9 cellular contexts compared by ENCODE assay signal in the genomic region with DNA sequence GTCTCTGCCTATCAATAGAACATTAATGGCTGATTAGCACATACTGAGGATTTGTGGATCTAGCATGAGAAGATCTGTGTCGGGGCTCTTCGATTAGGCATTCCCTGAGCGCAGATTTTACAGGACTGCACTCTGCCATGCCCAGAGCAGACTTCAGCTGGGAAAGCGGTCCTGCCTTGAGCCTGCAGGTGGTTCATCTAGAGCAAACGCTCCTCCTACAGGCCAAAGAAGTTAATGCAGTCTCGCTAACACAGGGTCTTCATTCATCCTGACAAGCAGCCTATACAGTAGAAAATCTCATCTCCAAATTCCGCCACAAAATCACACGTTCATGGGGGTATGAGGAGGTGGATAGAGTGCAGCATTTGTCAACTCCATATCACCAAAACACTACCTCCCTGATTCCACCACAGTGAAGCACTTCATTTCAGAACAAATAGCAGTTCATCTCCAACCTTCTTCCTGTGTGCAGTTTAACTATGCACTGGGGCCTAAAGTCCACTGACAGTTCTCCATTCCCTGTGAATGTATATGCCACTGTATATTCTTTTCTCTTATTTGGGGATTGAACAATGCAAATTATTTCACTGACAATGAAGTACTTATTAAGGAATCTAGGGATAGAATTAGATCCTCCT.
DNase-seq lines count a peak whose midpoint lies in the region; ATAC-seq, FAIRE-seq and TF ChIP-seq lines count a peak whose summit lies in the region.
"Had no signal": no experiment of that assay in that cellular context is flagged by ENCODE, and none has a peak within 500 bp of the region (broad histone marks: within the 10 kb centered on the region; RNA-seq: fewer than 3 reads in every experiment).

No MANE protein-coding gene starts in this region.

- CTCF ChIA-PET in PC-9 (lab: Charles Lee): no interaction called here
- CTCF ChIA-PET in HepG2 (lab: Yijun Ruan, JAX; ENCODE audit: low intra/inter-chr PET ratio, low total read pairs): no interaction called here

- no peaks in the 10 kb centered on the region for H3K36me3 ChIP-seq in HAP-1 (replicated peaks)
- H3K36me3 ChIP-seq in KMS-11 (ENCODE audit: insufficient read depth): no peaks in the 10 kb centered on the region
- H3K36me3 ChIP-seq in PC-9 (ENCODE audit: low read depth): no peaks in the 10 kb centered on the region
- H3K36me3 ChIP-seq in colonic mucosa: no peaks in the 10 kb centered on the region
- no peaks in the 10 kb centered on the region for H3K36me3 ChIP-seq in HepG2 (replicated peaks in 1 of 2; ENCODE audit: control insufficient read depth in 1 of 2, insufficient read depth in 2 of 2, low read length in 2 of 2)
- no peaks in the 10 kb centered on the region for H3K36me3 ChIP-seq in tibial artery

- peak; percentile 2 for DNase-seq in stimulated activated CD4-positive, alpha-beta T cell treated with anti-CD3 and anti-CD28 coated beads, Interleukin-12 subunit alpha, Interleukin-12 subunit beta, amount 100 ng/mL, for 4 hours
- DNase-seq in stimulated activated CD4-positive, alpha-beta T cell treated with anti-CD3 and anti-CD28 coated beads, Interleukin-4, amount 100 ng/mL, for 1 hour: no peak
- DNase-seq in HAP-1 (ENCODE audit: low spot score in 2 of 2) (peak; percentile 77 to 89), PC-9 (peak in 1 of 2 experiments; percentile 65), colonic mucosa (peak; percentile 67), HepG2 (ENCODE audit: low spot score) (peak; percentile 80), tibial artery (peak in 1 of 2 donors; percentile 23)
- DNase-seq: naive B cell had no signal

- no peak for TF ChIP-seq POLR2A in HepG2 (IDR thresholded peaks at IDR 0.05; ENCODE audit: insufficient read depth in 1 of 2, low read depth in 2 of 2, low read length in 2 of 2)

- H3K4me2 ChIP-seq in KMS-11 (no peak overlapping the region), PC-9 (no peak overlapping the region), HepG2 (ENCODE audit: low read depth, low read length) (peak overlapping the region; percentile 57)

- no peak for TF ChIP-seq EP300 in HepG2 (IDR thresholded peaks at IDR 0.05; ENCODE audit: low read depth in 2 of 2, low read length in 2 of 2)
- no peak for TF ChIP-seq EP300 in HepG2 (CRISPR knock-in tag; IDR thresholded peaks at IDR 0.05; ENCODE audit: borderline replicate concordance)

- no peak overlapping the region for H3K27ac ChIP-seq in KMS-11
- no peak overlapping the region for H3K27ac ChIP-seq in PC-9
- H3K27ac ChIP-seq in colonic mucosa: no peak overlapping the region
- no peak overlapping the region for H3K27ac ChIP-seq in HepG2 (ENCODE audit: extremely low read length, insufficient read depth, low read length)
- H3K27ac ChIP-seq in tibial artery: no peak overlapping the region

- TF ChIP-seq CTCF in KMS-11 (conservative IDR thresholded peaks at IDR 0.05; ENCODE audit: low read depth, low read length): peak; percentile 95
- TF ChIP-seq CTCF in PC-9 (conservative IDR thresholded peaks at IDR 0.05): peak; percentile 85
- TF ChIP-seq CTCF in colonic mucosa (IDR thresholded peaks at IDR 0.05): peak; percentile 73
- TF ChIP-seq CTCF in HepG2 (CRISPR knock-in tag; IDR thresholded peaks at IDR 0.05): peak; percentile 94
- peak; percentile 22 to 51 for TF ChIP-seq CTCF in tibial artery (IDR thresholded peaks at IDR 0.05)

- H3F3A ChIP-seq in PC-9 (ENCODE audit: insufficient read depth, low read depth): no peaks in the 10 kb centered on the region

- H4K20me1 ChIP-seq in KMS-11 (ENCODE audit: insufficient read depth): no peaks in the 10 kb centered on the region
- H4K20me1 ChIP-seq in PC-9 (ENCODE audit: insufficient read depth): no peaks in the 10 kb centered on the region
- H4K20me1 ChIP-seq in HepG2 (ENCODE audit: insufficient read depth, low read length): no peaks in the 10 kb centered on the region

- FAIRE-seq in HepG2 (lab: Jason Lieb, UNC): peak; percentile 85

- no peak overlapping the region for H3K9ac ChIP-seq in KMS-11
- no peak overlapping the region for H3K9ac ChIP-seq in colonic mucosa (ENCODE audit: low read depth in 2 of 2, low read length in 2 of 2)
- no peak overlapping the region for H3K9ac ChIP-seq in HepG2 (ENCODE audit: insufficient read depth, low read depth, low read length)

- H3K4me1 ChIP-seq in HAP-1: 0 out of 2 replicates have a peak, but pooled peaks cover 5% of the 10 kb centered on the region
- H3K4me1 ChIP-seq in KMS-11 (ENCODE audit: low read depth, poor library complexity, severe bottlenecking): no peaks in the 10 kb centered on the region
- H3K4me1 ChIP-seq in PC-9 (replicated peaks; ENCODE audit: insufficient read depth): no peaks in the 10 kb centered on the region
- H3K4me1 ChIP-seq in colonic mucosa: no peaks in the 10 kb centered on the region
- H3K4me1 ChIP-seq in HepG2 (ENCODE audit: insufficient read depth, low read length): peaks cover 35% of the 10 kb centered on the region
- H3K4me1 ChIP-seq in tibial artery: peaks cover 0 to 4% (median 0%) of the 10 kb centered on the region in 4 donors

- no peaks in the 10 kb centered on the region; the same call in 1 of the 2 replicates for H3K9me2 ChIP-seq in PC-9 (ENCODE audit: insufficient read depth)

- H3K9me3 ChIP-seq in HAP-1 (no peaks in the 10 kb centered on the region), PC-9 (ENCODE audit: insufficient read depth, low read depth) (no peaks in the 10 kb centered on the region), colonic mucosa (no peaks in the 10 kb centered on the region), HepG2 (ENCODE audit: low read length) (no peaks in the 10 kb centered on the region), tibial artery (no peaks in the 10 kb centered on the region)

- BruUV-seq in PC-9 (replicated peaks; lab: Mats Ljungman, UMichigan) (no TSS peak), HepG2 (replicated peaks; lab: Mats Ljungman, UMichigan) (no TSS peak)

- H2AFZ ChIP-seq in KMS-11 (ENCODE audit: low read depth) (no peak overlapping the region), PC-9 (no peak overlapping the region), HepG2 (ENCODE audit: low read length) (peak overlapping the region; percentile 49)

- H3K4me3 ChIP-seq in HAP-1 (no peak overlapping the region), KMS-11 (IDR thresholded peaks at IDR 0.05; ENCODE audit: insufficient read depth, low read depth, low read length) (no peak overlapping the region), PC-9 (no peak overlapping the region), colonic mucosa (no peak overlapping the region), HepG2 (replicated peaks in 1 of 3; ENCODE audit: insufficient read depth in 1 of 3, low read depth in 2 of 3, low read length in 3 of 3) (peak overlapping the region; percentile 6 to 39 (median 30); a peak in 3 of 6 replicates), tibial artery (no peak overlapping the region)

- peak; percentile 99 for ATAC-seq in HepG2

- in situ Hi-C loops in HAP-1 (cut with MboI; ENCODE audit: low sequenced_read_pairs): loop anchor here (25.0 kb wide), 1 partner anchor 183 kb away; no protein-coding TSS in a partner anchor
- in situ Hi-C loops in HepG2 (cut with HindIII; ENCODE audit: extremely low pct_ligation_motif_present, low pct_unique_long_range_greater_than_20kb): loop anchor here (25.0 kb wide), 1 partner anchor 642 kb away; no protein-coding TSS in a partner anchor

- POLR2A ChIA-PET in PC-9 (lab: Charles Lee; ENCODE audit: unreplicated experiment) (no interaction called here), HepG2 (lab: Yijun Ruan, JAX) (no interaction called here)

- WGBS in HepG2 (ENCODE audit: low lambda C conversion rate): 3% methylated on average over 8 of the region's 8 CpGs

- H3K27me3 ChIP-seq in HAP-1 (ENCODE audit: low read depth) (no peaks in the 10 kb centered on the region), KMS-11 (ENCODE audit: insufficient read depth, low read depth) (no peaks in the 10 kb centered on the region), PC-9 (ENCODE audit: insufficient read depth, low read depth) (no peaks in the 10 kb centered on the region), colonic mucosa (no peaks in the 10 kb centered on the region), HepG2 (ENCODE audit: control insufficient read depth in 1 of 2, insufficient read depth in 2 of 2, low read length in 2 of 2) (no peaks in the 10 kb centered on the region), tibial artery (no peaks in the 10 kb centered on the region)

- intact Hi-C loops in PC-9 (cut with micrococcal nuclease; ENCODE audit: unreplicated experiment) (loop anchor here (1.0 to 10.0 kb wide), 4 partner anchors 124 to 634 kb away; no protein-coding TSS in a partner anchor), colonic mucosa (cut with DNase I) (no loop called here), HepG2 (cut with micrococcal nuclease; ENCODE audit: unreplicated experiment) (loop anchor here (1.0 to 5.0 kb wide), 5 partner anchors 88 to 732 kb away; no protein-coding TSS in a partner anchor), tibial artery (cut with DNase I; ENCODE audit: low total_unique reads) (no loop called here)

- TF ChIP-seq RAD21 in HepG2 (CRISPR knock-in tag; IDR thresholded peaks at IDR 0.05): peak; percentile 73

- H3K79me2 ChIP-seq in KMS-11 (ENCODE audit: insufficient read depth, low read depth) (no peaks in the 10 kb centered on the region), PC-9 (ENCODE audit: low read depth) (no peaks in the 10 kb centered on the region), HepG2 (ENCODE audit: insufficient read depth, low read length) (no peaks in the 10 kb centered on the region)

TF ChIP-seq in HepG2, 621 proteins besides CTCF, POLR2A, EP300 and RAD21 (continues in another document):
- TF ChIP-seq HNRNPUL1 (IDR thresholded peaks at IDR 0.05; ENCODE audit: low read depth, low read length) (no peak), ZNF746 (CRISPR knock-in tag; IDR thresholded peaks at IDR 0.05) (no peak)

Comparison
In these comparisons a context has a peak if more than half of its experiments do, and no peak if none do; other contexts are left out.
1. H3K4me3 ChIP-seq: peak in HepG2 (3 of 3); none in HAP-1 (single experiment), KMS-11 (single experiment), PC-9 (single experiment), colonic mucosa (single experiment) and tibial artery (0 of 2).
2. CTCF ChIP-seq: peak in every context shown above with its lines; median percentile 95 in KMS-11; 94 in HepG2; 85 in PC-9; 73 in colonic mucosa; 36 in tibial artery.
3. intact Hi-C loops: an anchor here in PC-9 (1.0 to 10.0 kb wide) and HepG2 (1.0 to 5.0 kb wide); none called in colonic mucosa and tibial artery.